ENCODE assay signal across 2 cellular contexts in the genomic region with DNA sequence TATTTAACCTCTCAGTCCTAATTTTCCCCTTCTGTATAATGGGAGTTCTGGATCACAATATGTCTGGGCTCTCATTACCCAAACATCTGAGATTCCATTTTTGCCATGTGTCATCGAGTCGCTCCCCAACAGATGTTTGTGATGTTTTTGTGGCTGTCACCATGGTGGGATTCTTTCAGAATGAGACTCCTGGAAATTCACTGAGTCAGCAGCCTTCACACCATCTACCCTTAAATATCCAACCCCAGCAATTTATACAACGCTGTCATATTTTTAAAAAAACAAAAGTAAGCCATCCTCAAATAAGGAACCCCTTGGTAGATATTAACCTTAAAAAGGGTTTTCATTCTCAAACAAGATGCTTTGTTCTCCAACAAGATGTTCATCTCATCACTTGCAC.
TF ChIP-seq lines count a peak whose summit lies in the region.

No MANE protein-coding gene starts in this region.

TF ChIP-seq in HepG2, 621 proteins besides CTCF, POLR2A, EP300 and RAD21:
- peak; percentile 90 to 95 for TF ChIP-seq MAFK (conservative IDR thresholded peaks at IDR 0.05 in 1 of 2, IDR thresholded peaks at IDR 0.05 in 1 of 2; ENCODE audit: low read length in 2 of 2)
- no peak for TF ChIP-seq POGZ (CRISPR knock-in tag; IDR thresholded peaks at IDR 0.05)
- TF ChIP-seq MAFF (IDR thresholded peaks at IDR 0.05; ENCODE audit: low read depth, low read length) = peak; percentile 91

TF ChIP-seq in IMR-90, 13 proteins besides CTCF, POLR2A, EP300 and RAD21:
- TF ChIP-seq NFE2L2 (IDR thresholded peaks at IDR 0.05; ENCODE audit: low read depth, low read length) = no peak
- peak; percentile 44 for TF ChIP-seq MAFK (IDR thresholded peaks at IDR 0.05; ENCODE audit: low read depth, low read length)
